2 cellular contexts compared by ENCODE assay signal in genomic region chr1:180935326-180936109, GRCh38.
A peak's percentile ranks its signal among the peaks of the same experiment; 100 is the strongest.
TF ChIP-seq lines count a peak whose summit lies in the region.

No MANE protein-coding gene starts in this region.

TF ChIP-seq in GM12891, 5 proteins besides CTCF, POLR2A, EP300 and RAD21:
- TF ChIP-seq TAF1 (IDR thresholded peaks at IDR 0.05; ENCODE audit: low read depth, low read length) (no peak), POLR2AphosphoS5 (IDR thresholded peaks at IDR 0.05; ENCODE audit: low read depth, low read length) (no peak), SPI1 (IDR thresholded peaks at IDR 0.05; ENCODE audit: low read depth, low read length) (no peak), PAX5 (IDR thresholded peaks at IDR 0.05; ENCODE audit: insufficient read depth, low read length, severe bottlenecking) (no peak), POU2F2 (IDR thresholded peaks at IDR 0.05; ENCODE audit: low read depth, low read length) (no peak)

TF ChIP-seq in HepG2, 621 proteins besides CTCF, POLR2A, EP300 and RAD21 (continues in another document):
- TF ChIP-seq ZFX (CRISPR knock-in tag; IDR thresholded peaks at IDR 0.05; ENCODE audit: low read depth), result peak; percentile 75
- TF ChIP-seq TCF12 (IDR thresholded peaks at IDR 0.05), result no peak
- TF ChIP-seq TCF12 (CRISPR knock-in tag; IDR thresholded peaks at IDR 0.05), result no peak
- TF ChIP-seq MIXL1 (CRISPR knock-in tag; IDR thresholded peaks at IDR 0.05), result 0 out of 2 replicates have a peak, but pooled peaks have one; percentile 41
- 0 out of 2 replicates have a peak, but pooled peaks have one; percentile 70 for TF ChIP-seq WIZ (CRISPR knock-in tag; IDR thresholded peaks at IDR 0.05)
- 0 out of 2 replicates have a peak, but pooled peaks have one; percentile 48 for TF ChIP-seq ZNF205 (CRISPR knock-in tag; IDR thresholded peaks at IDR 0.05)
- TF ChIP-seq, protein P1, sequence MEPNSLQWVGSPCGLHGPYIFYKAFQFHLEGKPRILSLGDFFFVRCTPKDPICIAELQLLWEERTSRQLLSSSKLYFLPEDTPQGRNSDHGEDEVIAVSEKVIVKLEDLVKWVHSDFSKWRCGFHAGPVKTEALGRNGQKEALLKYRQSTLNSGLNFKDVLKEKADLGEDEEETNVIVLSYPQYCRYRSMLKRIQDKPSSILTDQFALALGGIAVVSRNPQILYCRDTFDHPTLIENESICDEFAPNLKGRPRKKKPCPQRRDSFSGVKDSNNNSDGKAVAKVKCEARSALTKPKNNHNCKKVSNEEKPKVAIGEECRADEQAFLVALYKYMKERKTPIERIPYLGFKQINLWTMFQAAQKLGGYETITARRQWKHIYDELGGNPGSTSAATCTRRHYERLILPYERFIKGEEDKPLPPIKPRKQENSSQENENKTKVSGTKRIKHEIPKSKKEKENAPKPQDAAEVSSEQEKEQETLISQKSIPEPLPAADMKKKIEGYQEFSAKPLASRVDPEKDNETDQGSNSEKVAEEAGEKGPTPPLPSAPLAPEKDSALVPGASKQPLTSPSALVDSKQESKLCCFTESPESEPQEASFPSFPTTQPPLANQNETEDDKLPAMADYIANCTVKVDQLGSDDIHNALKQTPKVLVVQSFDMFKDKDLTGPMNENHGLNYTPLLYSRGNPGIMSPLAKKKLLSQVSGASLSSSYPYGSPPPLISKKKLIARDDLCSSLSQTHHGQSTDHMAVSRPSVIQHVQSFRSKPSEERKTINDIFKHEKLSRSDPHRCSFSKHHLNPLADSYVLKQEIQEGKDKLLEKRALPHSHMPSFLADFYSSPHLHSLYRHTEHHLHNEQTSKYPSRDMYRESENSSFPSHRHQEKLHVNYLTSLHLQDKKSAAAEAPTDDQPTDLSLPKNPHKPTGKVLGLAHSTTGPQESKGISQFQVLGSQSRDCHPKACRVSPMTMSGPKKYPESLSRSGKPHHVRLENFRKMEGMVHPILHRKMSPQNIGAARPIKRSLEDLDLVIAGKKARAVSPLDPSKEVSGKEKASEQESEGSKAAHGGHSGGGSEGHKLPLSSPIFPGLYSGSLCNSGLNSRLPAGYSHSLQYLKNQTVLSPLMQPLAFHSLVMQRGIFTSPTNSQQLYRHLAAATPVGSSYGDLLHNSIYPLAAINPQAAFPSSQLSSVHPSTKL (CRISPR knock-in tag; IDR thresholded peaks at IDR 0.05), result peak; percentile 68
- TF ChIP-seq, protein P2, sequence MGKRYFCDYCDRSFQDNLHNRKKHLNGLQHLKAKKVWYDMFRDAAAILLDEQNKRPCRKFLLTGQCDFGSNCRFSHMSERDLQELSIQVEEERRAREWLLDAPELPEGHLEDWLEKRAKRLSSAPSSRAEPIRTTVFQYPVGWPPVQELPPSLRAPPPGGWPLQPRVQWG (CRISPR knock-in tag; IDR thresholded peaks at IDR 0.05; ENCODE audit: borderline replicate concordance, low read depth), result no peak
- TF ChIP-seq ERF (CRISPR knock-in tag; IDR thresholded peaks at IDR 0.05), result peak; percentile 68
- TF ChIP-seq ZMYM3 (CRISPR knock-in tag; IDR thresholded peaks at IDR 0.05), result peak; percentile 75
- TF ChIP-seq ELF1 (CRISPR knock-in tag; IDR thresholded peaks at IDR 0.05), result 0 out of 2 replicates have a peak, but pooled peaks have one; percentile 19
- peak; percentile 89 for TF ChIP-seq HNF4A (CRISPR knock-in tag; IDR thresholded peaks at IDR 0.05)
- no peak for TF ChIP-seq ZNF382 (CRISPR knock-in tag; IDR thresholded peaks at IDR 0.05; ENCODE audit: borderline replicate concordance)
- peak; percentile 30; the same call in 1 of the 2 replicates for TF ChIP-seq ZNF451 (CRISPR knock-in tag; IDR thresholded peaks at IDR 0.05)
- TF ChIP-seq, protein P3, sequence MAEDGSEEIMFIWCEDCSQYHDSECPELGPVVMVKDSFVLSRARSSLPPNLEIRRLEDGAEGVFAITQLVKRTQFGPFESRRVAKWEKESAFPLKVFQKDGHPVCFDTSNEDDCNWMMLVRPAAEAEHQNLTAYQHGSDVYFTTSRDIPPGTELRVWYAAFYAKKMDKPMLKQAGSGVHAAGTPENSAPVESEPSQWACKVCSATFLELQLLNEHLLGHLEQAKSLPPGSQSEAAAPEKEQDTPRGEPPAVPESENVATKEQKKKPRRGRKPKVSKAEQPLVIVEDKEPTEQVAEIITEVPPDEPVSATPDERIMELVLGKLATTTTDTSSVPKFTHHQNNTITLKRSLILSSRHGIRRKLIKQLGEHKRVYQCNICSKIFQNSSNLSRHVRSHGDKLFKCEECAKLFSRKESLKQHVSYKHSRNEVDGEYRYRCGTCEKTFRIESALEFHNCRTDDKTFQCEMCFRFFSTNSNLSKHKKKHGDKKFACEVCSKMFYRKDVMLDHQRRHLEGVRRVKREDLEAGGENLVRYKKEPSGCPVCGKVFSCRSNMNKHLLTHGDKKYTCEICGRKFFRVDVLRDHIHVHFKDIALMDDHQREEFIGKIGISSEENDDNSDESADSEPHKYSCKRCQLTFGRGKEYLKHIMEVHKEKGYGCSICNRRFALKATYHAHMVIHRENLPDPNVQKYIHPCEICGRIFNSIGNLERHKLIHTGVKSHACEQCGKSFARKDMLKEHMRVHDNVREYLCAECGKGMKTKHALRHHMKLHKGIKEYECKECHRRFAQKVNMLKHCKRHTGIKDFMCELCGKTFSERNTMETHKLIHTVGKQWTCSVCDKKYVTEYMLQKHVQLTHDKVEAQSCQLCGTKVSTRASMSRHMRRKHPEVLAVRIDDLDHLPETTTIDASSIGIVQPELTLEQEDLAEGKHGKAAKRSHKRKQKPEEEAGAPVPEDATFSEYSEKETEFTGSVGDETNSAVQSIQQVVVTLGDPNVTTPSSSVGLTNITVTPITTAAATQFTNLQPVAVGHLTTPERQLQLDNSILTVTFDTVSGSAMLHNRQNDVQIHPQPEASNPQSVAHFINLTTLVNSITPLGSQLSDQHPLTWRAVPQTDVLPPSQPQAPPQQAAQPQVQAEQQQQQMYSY (CRISPR knock-in tag; IDR thresholded peaks at IDR 0.05), result peak; percentile 88
- 0 out of 2 replicates have a peak, but pooled peaks have one; percentile 45 for TF ChIP-seq ZNF124 (CRISPR knock-in tag; IDR thresholded peaks at IDR 0.05)
- peak; percentile 46; the same call in 1 of the 2 replicates for TF ChIP-seq RARA (CRISPR knock-in tag; IDR thresholded peaks at IDR 0.05)
- 0 out of 2 replicates have a peak, but pooled peaks have one; percentile 70 for TF ChIP-seq CENPT (CRISPR knock-in tag; IDR thresholded peaks at IDR 0.05; ENCODE audit: low read depth)
- TF ChIP-seq, protein P4, sequence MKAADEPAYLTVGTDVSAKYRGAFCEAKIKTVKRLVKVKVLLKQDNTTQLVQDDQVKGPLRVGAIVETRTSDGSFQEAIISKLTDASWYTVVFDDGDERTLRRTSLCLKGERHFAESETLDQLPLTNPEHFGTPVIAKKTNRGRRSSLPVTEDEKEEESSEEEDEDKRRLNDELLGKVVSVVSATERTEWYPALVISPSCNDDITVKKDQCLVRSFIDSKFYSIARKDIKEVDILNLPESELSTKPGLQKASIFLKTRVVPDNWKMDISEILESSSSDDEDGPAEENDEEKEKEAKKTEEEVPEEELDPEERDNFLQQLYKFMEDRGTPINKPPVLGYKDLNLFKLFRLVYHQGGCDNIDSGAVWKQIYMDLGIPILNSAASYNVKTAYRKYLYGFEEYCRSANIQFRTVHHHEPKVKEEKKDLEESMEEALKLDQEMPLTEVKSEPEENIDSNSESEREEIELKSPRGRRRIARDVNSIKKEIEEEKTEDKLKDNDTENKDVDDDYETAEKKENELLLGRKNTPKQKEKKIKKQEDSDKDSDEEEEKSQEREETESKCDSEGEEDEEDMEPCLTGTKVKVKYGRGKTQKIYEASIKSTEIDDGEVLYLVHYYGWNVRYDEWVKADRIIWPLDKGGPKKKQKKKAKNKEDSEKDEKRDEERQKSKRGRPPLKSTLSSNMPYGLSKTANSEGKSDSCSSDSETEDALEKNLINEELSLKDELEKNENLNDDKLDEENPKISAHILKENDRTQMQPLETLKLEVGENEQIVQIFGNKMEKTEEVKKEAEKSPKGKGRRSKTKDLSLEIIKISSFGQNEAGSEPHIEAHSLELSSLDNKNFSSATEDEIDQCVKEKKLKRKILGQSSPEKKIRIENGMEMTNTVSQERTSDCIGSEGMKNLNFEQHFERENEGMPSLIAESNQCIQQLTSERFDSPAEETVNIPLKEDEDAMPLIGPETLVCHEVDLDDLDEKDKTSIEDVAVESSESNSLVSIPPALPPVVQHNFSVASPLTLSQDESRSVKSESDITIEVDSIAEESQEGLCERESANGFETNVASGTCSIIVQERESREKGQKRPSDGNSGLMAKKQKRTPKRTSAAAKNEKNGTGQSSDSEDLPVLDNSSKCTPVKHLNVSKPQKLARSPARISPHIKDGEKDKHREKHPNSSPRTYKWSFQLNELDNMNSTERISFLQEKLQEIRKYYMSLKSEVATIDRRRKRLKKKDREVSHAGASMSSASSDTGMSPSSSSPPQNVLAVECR (CRISPR knock-in tag; IDR thresholded peaks at IDR 0.05; ENCODE audit: borderline replicate concordance), result peak; percentile 58; the same call in 1 of the 2 replicates
- TF ChIP-seq, protein P5, sequence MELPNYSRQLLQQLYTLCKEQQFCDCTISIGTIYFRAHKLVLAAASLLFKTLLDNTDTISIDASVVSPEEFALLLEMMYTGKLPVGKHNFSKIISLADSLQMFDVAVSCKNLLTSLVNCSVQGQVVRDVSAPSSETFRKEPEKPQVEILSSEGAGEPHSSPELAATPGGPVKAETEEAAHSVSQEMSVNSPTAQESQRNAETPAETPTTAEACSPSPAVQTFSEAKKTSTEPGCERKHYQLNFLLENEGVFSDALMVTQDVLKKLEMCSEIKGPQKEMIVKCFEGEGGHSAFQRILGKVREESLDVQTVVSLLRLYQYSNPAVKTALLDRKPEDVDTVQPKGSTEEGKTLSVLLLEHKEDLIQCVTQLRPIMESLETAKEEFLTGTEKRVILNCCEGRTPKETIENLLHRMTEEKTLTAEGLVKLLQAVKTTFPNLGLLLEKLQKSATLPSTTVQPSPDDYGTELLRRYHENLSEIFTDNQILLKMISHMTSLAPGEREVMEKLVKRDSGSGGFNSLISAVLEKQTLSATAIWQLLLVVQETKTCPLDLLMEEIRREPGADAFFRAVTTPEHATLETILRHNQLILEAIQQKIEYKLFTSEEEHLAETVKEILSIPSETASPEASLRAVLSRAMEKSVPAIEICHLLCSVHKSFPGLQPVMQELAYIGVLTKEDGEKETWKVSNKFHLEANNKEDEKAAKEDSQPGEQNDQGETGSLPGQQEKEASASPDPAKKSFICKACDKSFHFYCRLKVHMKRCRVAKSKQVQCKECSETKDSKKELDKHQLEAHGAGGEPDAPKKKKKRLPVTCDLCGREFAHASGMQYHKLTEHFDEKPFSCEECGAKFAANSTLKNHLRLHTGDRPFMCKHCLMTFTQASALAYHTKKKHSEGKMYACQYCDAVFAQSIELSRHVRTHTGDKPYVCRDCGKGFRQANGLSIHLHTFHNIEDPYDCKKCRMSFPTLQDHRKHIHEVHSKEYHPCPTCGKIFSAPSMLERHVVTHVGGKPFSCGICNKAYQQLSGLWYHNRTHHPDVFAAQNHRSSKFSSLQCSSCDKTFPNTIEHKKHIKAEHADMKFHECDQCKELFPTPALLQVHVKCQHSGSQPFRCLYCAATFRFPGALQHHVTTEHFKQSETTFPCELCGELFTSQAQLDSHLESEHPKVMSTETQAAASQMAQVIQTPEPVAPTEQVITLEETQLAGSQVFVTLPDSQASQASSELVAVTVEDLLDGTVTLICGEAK (IDR thresholded peaks at IDR 0.05), result no peak
- TF ChIP-seq, protein P5 (CRISPR knock-in tag; IDR thresholded peaks at IDR 0.05), result no peak
- peak; percentile 36; the same call in 1 of the 2 replicates for TF ChIP-seq BCL6 (CRISPR knock-in tag; IDR thresholded peaks at IDR 0.05)
- TF ChIP-seq TGIF2 (CRISPR knock-in tag; IDR thresholded peaks at IDR 0.05), result 0 out of 2 replicates have a peak, but pooled peaks have one; percentile 39
- TF ChIP-seq JUND (CRISPR knock-in tag; IDR thresholded peaks at IDR 0.05), result no peak
- peak; percentile 57 for TF ChIP-seq POLR2G (IDR thresholded peaks at IDR 0.05; ENCODE audit: low read depth, low read length)
- TF ChIP-seq MIER3 (CRISPR knock-in tag; IDR thresholded peaks at IDR 0.05; ENCODE audit: borderline replicate concordance), result 0 out of 2 replicates have a peak, but pooled peaks have one; percentile 41
